7 cellular contexts compared by ENCODE assay signal in the genomic region with DNA sequence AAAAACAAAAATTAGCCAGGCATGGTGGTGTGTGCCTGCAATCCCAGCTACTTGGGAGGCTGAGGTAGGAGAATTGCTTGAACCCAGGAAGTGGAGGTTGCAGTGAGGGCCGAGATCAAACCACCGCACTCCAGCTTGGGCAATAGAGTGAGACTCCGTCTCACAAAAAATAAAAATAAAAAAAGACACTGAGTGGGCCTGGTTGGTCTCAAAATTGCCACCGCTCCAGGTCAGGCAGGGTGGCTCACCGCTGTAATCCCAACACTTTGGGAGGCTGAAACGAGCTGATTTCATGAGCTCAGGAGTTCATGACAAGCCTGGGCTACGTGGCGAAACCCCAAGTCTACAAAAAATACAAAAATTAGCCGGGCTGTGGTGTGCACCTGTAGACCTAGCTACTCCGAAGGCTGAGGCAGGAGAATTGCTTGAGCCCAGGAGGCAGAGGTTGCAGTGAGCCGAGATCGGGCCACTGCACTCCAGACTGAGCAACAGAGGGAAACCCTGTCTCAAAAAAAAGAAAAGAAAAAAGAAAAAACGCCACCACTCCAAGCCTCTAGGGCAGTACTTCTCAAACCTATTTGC. TPM values are rescaled to one million over a fixed set of nuclear protein-coding genes. Genes with fewer than 3 reads are reported as not detected.
DNase-seq lines count a peak whose midpoint lies in the region; ATAC-seq and TF ChIP-seq lines count a peak whose summit lies in the region.

No MANE protein-coding gene starts in this region.

- H3K27me3 ChIP-seq in skeletal muscle tissue (ENCODE audit: control insufficient read depth in 3 of 3, insufficient read depth in 3 of 3, low read length in 3 of 3): no peaks in the 10 kb centered on the region

- no peaks in the 10 kb centered on the region for H3K27me3 Mint-ChIP-seq in activated B cell treated with CpG ODN at 0.5 μM for 24 hours

- no peaks in the 10 kb centered on the region for H3K9me3 ChIP-seq in skeletal muscle tissue (ENCODE audit: control insufficient read depth in 3 of 3, low read length in 3 of 3)

- intact Hi-C loops in activated B cell treated with CpG ODN at 0.5 μM for 24 hours (cut with micrococcal nuclease): loop anchor here (2.0 to 10.0 kb wide), 5 partner anchors 89 to 799 kb away; a partner anchor contains a TSS

- peaks cover 56% of the 10 kb centered on the region for H3K4me1 Mint-ChIP-seq in activated B cell treated with CpG ODN at 0.5 μM for 24 hours

- CTCF ChIA-PET in activated B cell treated with CpG ODN at 0.5 μM for 24 hours (lab: Charles Lee): interaction anchor here (1.1 to 5.7 kb wide), 7 partner anchors 12 to 274 kb away, joined by 3 to 94 read pairs (median 17); a partner anchor contains a TSS

- H3K4me3 Mint-ChIP-seq in activated B cell treated with CpG ODN at 0.5 μM for 24 hours: peak overlapping the region; percentile 100

- H3K36me3 Mint-ChIP-seq in activated B cell treated with CpG ODN at 0.5 μM for 24 hours (ENCODE audit: low read depth): peaks cover 36% of the 10 kb centered on the region

- TF ChIP-seq CTCF in HFF-Myc (IDR thresholded peaks at IDR 0.05; ENCODE audit: low read depth, low read length, missing control alignments): no peak
- TF ChIP-seq CTCF in activated B cell treated with CpG ODN at 0.5 μM for 24 hours (IDR thresholded peaks at IDR 0.05): no peak
- TF ChIP-seq CTCF in foreskin fibroblast (IDR thresholded peaks at IDR 0.05; ENCODE audit: low read depth, low read length): no peak

- H3K27ac ChIP-seq in skeletal muscle tissue (ENCODE audit: low read depth, low read length): peak overlapping the region; percentile 36

- H3K36me3 ChIP-seq in skeletal muscle tissue (ENCODE audit: control insufficient read depth in 3 of 3, insufficient read depth in 3 of 3, low read length in 3 of 3): no peaks in the 10 kb centered on the region

- POLR2A ChIA-PET in activated B cell treated with CpG ODN at 0.5 μM for 24 hours (lab: Charles Lee): interaction anchor here (0.7 to 8.4 kb wide), 14 partner anchors 7 to 797 kb away, joined by 3 to 184 read pairs (median 5); a partner anchor contains a TSS

- peak overlapping the region; percentile 97 for H3K27ac Mint-ChIP-seq in activated B cell treated with CpG ODN at 0.5 μM for 24 hours

- peaks cover 13 to 24% (median 19%) of the 10 kb centered on the region in 3 donors for H3K4me1 ChIP-seq in skeletal muscle tissue (ENCODE audit: control insufficient read depth in 3 of 3, insufficient read depth in 3 of 3, low read length in 3 of 3)

- ATAC-seq in activated B cell treated with CpG ODN at 0.5 μM for 24 hours (ENCODE audit: low read depth): no peak
- no peak for ATAC-seq in HG03469 (IDR thresholded peaks at IDR 0.05; ENCODE audit: unreplicated experiment)

- no peak for DNase-seq in HFF-Myc (ENCODE audit: extremely low read depth, low read depth)
- DNase-seq in activated B cell treated with CpG ODN at 0.5 μM for 24 hours: no peak
- DNase-seq in foreskin fibroblast: no peak
- DNase-seq in AG20443 (ENCODE audit: low spot score): no peak
- DNase-seq in NCI-H2171 treated with DMSO at 0.1 percent for 48 hours (lab: John Stamatoyannopoulos, UW): no peak

- H3K9ac ChIP-seq in skeletal muscle tissue (ENCODE audit: low read depth in 1 of 3, low read length in 3 of 3): peak overlapping the region in 1 of 3 donors; percentile 76

- peak overlapping the region; percentile 94 for H3K4me3 ChIP-seq in HFF-Myc (replicated peaks; ENCODE audit: low read depth, low read length)
- peak overlapping the region; percentile 97 to 99 for H3K4me3 ChIP-seq in foreskin fibroblast (ENCODE audit: low read depth in 1 of 2, low read length in 2 of 2)
- peak overlapping the region in 1 of 3 donors; percentile 94 for H3K4me3 ChIP-seq in skeletal muscle tissue (ENCODE audit: low read length in 3 of 3)

- no peaks in the 10 kb centered on the region for H3K9me3 Mint-ChIP-seq in activated B cell treated with CpG ODN at 0.5 μM for 24 hours

RNA-seq across cellular contexts. Expression of a gene that starts 1.8 kb away (rescaled TPM):
- 233 and 276 TPM in 2 replicates for total RNA-seq in activated B cell treated with CpG ODN at 0.5 μM for 24 hours
- total RNA-seq in skeletal muscle tissue: 12.0 TPM

RNA-seq across cellular contexts. Expression of a gene that starts 7.8 kb away (rescaled TPM):
- total RNA-seq in activated B cell treated with CpG ODN at 0.5 μM for 24 hours: not detected in 2 replicates
- total RNA-seq in skeletal muscle tissue: not detected

Comparison
In these comparisons a context has a peak if more than half of its experiments do, and no peak if none do; other contexts are left out.
1. RNA of a gene that starts 1.8 kb away (total RNA-seq): 233 to 276 TPM in activated B cell treated with CpG ODN at 0.5 μM for 24 hours; 12.0 TPM in skeletal muscle tissue (single experiment); every median in the first group is over 10 times any median in the second.